In the genomic region with DNA sequence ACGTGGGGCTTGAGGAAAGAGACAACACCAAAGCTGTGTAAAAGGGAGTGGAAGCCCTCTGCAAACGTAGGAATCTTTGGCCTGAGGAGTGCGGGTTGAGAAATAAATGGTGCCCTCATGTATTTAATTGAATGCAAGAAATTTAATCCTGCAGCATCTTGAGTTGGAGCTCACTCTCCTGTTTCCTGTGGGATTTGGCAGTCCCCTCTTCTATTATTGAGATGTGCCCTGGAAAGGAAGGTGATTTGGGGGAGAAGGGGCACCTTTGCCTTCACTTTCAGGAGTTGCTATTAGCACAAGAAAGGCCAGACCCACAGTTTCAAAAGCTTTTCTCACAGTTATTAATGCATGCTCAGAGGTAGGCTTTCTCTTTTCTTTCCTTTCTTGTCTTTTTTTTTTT, we compare ENCODE assay signal across 19 cellular contexts.
DNase-seq lines count a peak whose midpoint lies in the region; ATAC-seq, FAIRE-seq and TF ChIP-seq lines count a peak whose summit lies in the region.
"Had no signal": no experiment of that assay in that cellular context is flagged by ENCODE, and none has a peak within 500 bp of the region (broad histone marks: within the 10 kb centered on the region; RNA-seq: fewer than 3 reads in every experiment).

No MANE protein-coding gene starts in this region.

- H3K23ac ChIP-seq in H1 (ENCODE audit: insufficient read length): no peak overlapping the region

- H4K20me1 ChIP-seq in H1 (replicated peaks in 1 of 2; ENCODE audit: control insufficient read depth in 1 of 2, insufficient read depth in 2 of 2, low read length in 2 of 2) (no peaks in the 10 kb centered on the region), smooth muscle cell (ENCODE audit: low read depth) (no peaks in the 10 kb centered on the region)

- no peak for ATAC-seq in body of pancreas
- no peak for ATAC-seq in GM18909 (IDR thresholded peaks at IDR 0.05; ENCODE audit: poor library complexity, unreplicated experiment)

- no peaks in the 10 kb centered on the region; the same call in 1 of the 2 replicates for H3K23me2 ChIP-seq in H1 (ENCODE audit: low read depth, low read length)

- no peak overlapping the region for H3K4ac ChIP-seq in H1 (replicated peaks; ENCODE audit: insufficient read length, low read depth, low read length)

- no peak overlapping the region for H4K91ac ChIP-seq in H1 (replicated peaks; ENCODE audit: insufficient read length, low read length)

- H3K18ac ChIP-seq in H1 (ENCODE audit: extremely low read depth, low read length): no peak overlapping the region; the same call in 1 of the 2 replicates

- no peaks in the 10 kb centered on the region for H3F3A ChIP-seq in smooth muscle cell (ENCODE audit: low read depth)

- peak overlapping the region in 1 of 4 experiments; percentile 18; a peak in 1 of 8 replicates for H3K4me3 ChIP-seq in H1 (ENCODE audit: extremely low read depth in 1 of 4, insufficient read depth in 2 of 4, low read depth in 3 of 4, low read length in 4 of 4)
- H3K4me3 ChIP-seq in smooth muscle cell: no peak overlapping the region
- H3K4me3 ChIP-seq in body of pancreas: no peak overlapping the region
- H3K4me3 ChIP-seq: GM23248, HAP-1 had no signal

- no peak overlapping the region for H2BK120ac ChIP-seq in H1 (replicated peaks; ENCODE audit: low read depth, low read length)

- peak; percentile 5 to 59 for DNase-seq in NCI-H524 (lab: John Stamatoyannopoulos, UW)
- no peak for DNase-seq in NCI-H524 treated with DMSO at 0.1 percent for 48 hours (lab: John Stamatoyannopoulos, UW)
- DNase-seq in NCI-H69 (lab: John Stamatoyannopoulos, UW): peak; percentile 27
- no peak for DNase-seq in H1 (ENCODE audit: low read depth in 1 of 2, low spot score in 2 of 2)
- no peak for DNase-seq in smooth muscle cell (lab: John Stamatoyannopoulos, UW; ENCODE audit: unreplicated experiment)
- no peak for DNase-seq in nucleus accumbens (lab: John Stamatoyannopoulos, UW)
- DNase-seq in body of pancreas: no peak
- DNase-seq: ACHN; CD4-positive, alpha-beta memory T cell; DND-41; GDM1; GM23248; IMR-90; KBM-7 had no signal

- TF ChIP-seq EP300 in H1 (IDR thresholded peaks at IDR 0.05; ENCODE audit: borderline replicate concordance in 1 of 2, low read depth in 2 of 2, low read length in 2 of 2): no peak

- no peak overlapping the region for H2BK15ac ChIP-seq in H1 (ENCODE audit: low read length)

- no peaks in the 10 kb centered on the region for H3K36me3 ChIP-seq in H1 (ENCODE audit: control insufficient read depth in 2 of 4, insufficient read depth in 4 of 4, low read length in 3 of 4)
- no peaks in the 10 kb centered on the region for H3K36me3 ChIP-seq in smooth muscle cell (ENCODE audit: low read depth)
- no peaks in the 10 kb centered on the region for H3K36me3 ChIP-seq in body of pancreas (replicated peaks in 1 of 2; ENCODE audit: insufficient read depth in 1 of 2, low read depth in 2 of 2)
- H3K36me3 ChIP-seq: HAP-1 had no signal

- H2AFZ ChIP-seq in H1 (ENCODE audit: low read length): peak overlapping the region; percentile 4; the same call in 1 of the 2 replicates
- peak overlapping the region; percentile 50 for H2AFZ ChIP-seq in smooth muscle cell (ENCODE audit: low read depth)
- H2AFZ ChIP-seq: GM23248 had no signal

- peak; percentile 78 for FAIRE-seq in H1 (lab: Jason Lieb, UNC)
- FAIRE-seq: GM12892 had no signal

- no peak overlapping the region for H3K14ac ChIP-seq in H1 (ENCODE audit: insufficient read length)

- TF ChIP-seq CTCF in H1 (IDR thresholded peaks at IDR 0.05; ENCODE audit: control extremely low read depth in 1 of 3, insufficient read depth in 1 of 3, low read depth in 1 of 3, low read length in 3 of 3) (no peak), smooth muscle cell (IDR thresholded peaks at IDR 0.05; ENCODE audit: borderline replicate concordance, insufficient read depth, poor library complexity, severe bottlenecking) (no peak), body of pancreas (IDR thresholded peaks at IDR 0.05) (no peak)

- H3K27me3 ChIP-seq in H1 (replicated peaks in 1 of 4; ENCODE audit: control insufficient read depth in 3 of 4, extremely low read depth in 1 of 4, insufficient read depth in 3 of 4, low read length in 3 of 4) (no peaks in the 10 kb centered on the region), smooth muscle cell (ENCODE audit: low read depth) (no peaks in the 10 kb centered on the region), body of pancreas (no peaks in the 10 kb centered on the region)

- WGBS in H1 (ENCODE audit: extremely low coverage in 1 of 2, insufficient coverage in 1 of 2, insufficient read length in 1 of 2, insufficient replicate concordance in 2 of 2, low coverage in 1 of 2, low lambda C conversion rate in 2 of 2, missing lambda C conversion rate in 1 of 2), 2 experiments: 7% methylated on average over 3 of the region's 3 CpGs; no CpG with 5 or more reads in 1 of the 2 experiments
- WGBS in smooth muscle cell (ENCODE audit: low lambda C conversion rate): 71% methylated on average over 3 of the region's 3 CpGs
- 68 to 83% methylated on average over 3 of the region's 3 CpGs for whole genome bisulfite sequencing in body of pancreas, 2 donors

- no peak overlapping the region for H3K27ac ChIP-seq in H1 (ENCODE audit: low read depth, low read length)
- H3K27ac ChIP-seq in smooth muscle cell (ENCODE audit: low read depth): no peak overlapping the region
- H3K27ac ChIP-seq in body of pancreas: no peak overlapping the region
- H3K27ac ChIP-seq: C4-2B, GM23248, HL-60 had no signal

- intact Hi-C loops in body of pancreas (cut with DNase I): no loop called here

- no peak overlapping the region for H4K8ac ChIP-seq in H1 (ENCODE audit: extremely low read depth, insufficient read depth, low read length)

- H3K9me3 ChIP-seq in H1 (ENCODE audit: insufficient read depth in 2 of 2, low read depth in 1 of 2, low read length in 1 of 2) (peaks cover 0 to 5% of the 10 kb centered on the region in 2 experiments; a peak in 1 of 4 replicates), smooth muscle cell (replicated peaks; ENCODE audit: low read depth) (no peaks in the 10 kb centered on the region), body of pancreas (no peaks in the 10 kb centered on the region)
- H3K9me3 ChIP-seq: HAP-1 had no signal

- TF ChIP-seq RAD21 in H1 (IDR thresholded peaks at IDR 0.05 in 1 of 2, conservative IDR thresholded peaks at IDR 0.05 in 1 of 2; ENCODE audit: low read depth in 2 of 2, low read length in 2 of 2): peak in 1 of 2 experiments; percentile 1; a peak in 1 of 4 replicates

- H3K9ac ChIP-seq in H1 (replicated peaks in 1 of 4; ENCODE audit: extremely low read depth in 1 of 4, low read depth in 3 of 4, low read length in 3 of 4) (no peak overlapping the region), smooth muscle cell (ENCODE audit: low read depth) (no peak overlapping the region)
- H3K9ac ChIP-seq: GM23248 had no signal

- H3K4me2 ChIP-seq in H1 (ENCODE audit: insufficient read depth in 1 of 2, low read depth in 2 of 2, low read length in 2 of 2) (peak overlapping the region; percentile 17 to 38; a peak in 3 of 4 replicates), smooth muscle cell (no peak overlapping the region)

- no peak overlapping the region for H2BK20ac ChIP-seq in H1 (ENCODE audit: low read length)

- H2AK5ac ChIP-seq in H1 (ENCODE audit: low read depth, low read length): no peak overlapping the region

- peak overlapping the region; percentile 23 for H4K5ac ChIP-seq in H1 (ENCODE audit: insufficient read length, low read depth, low read length)

- H3K4me1 ChIP-seq in H1 (replicated peaks in 1 of 4; ENCODE audit: control insufficient read depth in 3 of 4, insufficient read depth in 4 of 4, low read length in 3 of 4) (peaks cover 0 to 13% (median 7%) of the 10 kb centered on the region in 4 experiments; a peak in 5 of 7 replicates), smooth muscle cell (ENCODE audit: low read depth) (no peaks in the 10 kb centered on the region), body of pancreas (no peaks in the 10 kb centered on the region)
- H3K4me1 ChIP-seq: HAP-1 had no signal

- no peak overlapping the region for H2BK12ac ChIP-seq in H1 (ENCODE audit: low read depth, low read length)

- no peaks in the 10 kb centered on the region; the same call in 1 of the 2 replicates for H3K79me1 ChIP-seq in H1 (ENCODE audit: low read depth, low read length)

- POLR2A ChIA-PET in H1 (lab: Charles Lee; ENCODE audit: partially characterized antibody): interaction anchor here (0.6 to 1.5 kb wide), 3 partner anchors 22 to 176 kb away, joined by 3 read pairs; no protein-coding TSS in a partner anchor

- H2BK5ac ChIP-seq in H1 (ENCODE audit: low read depth, low read length): no peak overlapping the region

- TF ChIP-seq POLR2A in H1 (IDR thresholded peaks at IDR 0.05; ENCODE audit: control extremely low read depth in 1 of 2, low read depth in 2 of 2, low read length in 2 of 2): no peak
- no peak for TF ChIP-seq POLR2A in body of pancreas (IDR thresholded peaks at IDR 0.05)

- no peak overlapping the region for H3K56ac ChIP-seq in H1 (replicated peaks; ENCODE audit: insufficient read length, low read depth, low read length)

- H3K79me2 ChIP-seq in H1 (ENCODE audit: control insufficient read depth in 1 of 2, insufficient read depth in 2 of 2, low read length in 2 of 2) (no peaks in the 10 kb centered on the region), smooth muscle cell (ENCODE audit: low read depth) (no peaks in the 10 kb centered on the region)

- CTCF ChIA-PET in H1 (lab: Charles Lee; ENCODE audit: partially characterized antibody): interaction anchor here (0.6 to 3.2 kb wide), 8 partner anchors 11 to 266 kb away, joined by 3 to 17 read pairs (median 3); no protein-coding TSS in a partner anchor

TF ChIP-seq in H1, 55 proteins besides CTCF, POLR2A, EP300 and RAD21 (continues in another document):
- TF ChIP-seq TAF1 (IDR thresholded peaks at IDR 0.05; ENCODE audit: low read depth, low read length) (no peak), JUN (IDR thresholded peaks at IDR 0.05; ENCODE audit: low read depth, low read length) (no peak), GTF2F1 (IDR thresholded peaks at IDR 0.05; ENCODE audit: borderline replicate concordance, low read depth, low read length) (no peak), RNF2 (IDR thresholded peaks at IDR 0.05; ENCODE audit: borderline replicate concordance, low read depth, low read length, missing control alignments, poor library complexity, severe bottlenecking) (no peak), NRF1 (IDR thresholded peaks at IDR 0.05; ENCODE audit: low read depth, low read length) (no peak), CHD2 (IDR thresholded peaks at IDR 0.05; ENCODE audit: low read length) (no peak), POU5F1 (IDR thresholded peaks at IDR 0.05; ENCODE audit: low read depth, low read length) (no peak), CREB1 (IDR thresholded peaks at IDR 0.05) (no peak), BCL11A (IDR thresholded peaks at IDR 0.05; ENCODE audit: low read depth in 2 of 2, low read length in 2 of 2) (no peak), HDAC6 (IDR thresholded peaks at IDR 0.05; ENCODE audit: low read depth, low read length) (no peak), ASH2L (IDR thresholded peaks at IDR 0.05; ENCODE audit: low read length) (no peak), YY1 (IDR thresholded peaks at IDR 0.05; ENCODE audit: low read depth, low read length) (no peak), POLR2AphosphoS5 (IDR thresholded peaks at IDR 0.05; ENCODE audit: low read depth, low read length) (no peak), KDM5A (IDR thresholded peaks at IDR 0.05; ENCODE audit: low read length) (no peak)

Comparison
In these comparisons a context has a peak if more than half of its experiments do, and no peak if none do; other contexts are left out.
1. DNase-seq: peak in NCI-H524 (2 of 2) and NCI-H69 (single experiment); none in NCI-H524 treated with DMSO at 0.1 percent for 48 hours (single experiment), H1 (0 of 2), smooth muscle cell (single experiment), nucleus accumbens (0 of 56) and body of pancreas (0 of 4).